Comparison of ENCODE assay signal across 33 cellular contexts in genomic region chr1:194174528-194174927, GRCh38.
"Had no signal": no experiment of that assay in that cellular context is flagged by ENCODE, and none has a peak within 500 bp of the region (broad histone marks: within the 10 kb centered on the region; RNA-seq: fewer than 3 reads in every experiment).

No MANE protein-coding gene starts in this region.

- H3K27ac ChIP-seq: VCaP had no signal

- H3K4me3 Mint-ChIP-seq: activated CD4-positive, alpha-beta memory T cell treated with anti-CD3 and anti-CD28 coated beads, Interleukin-2, amount 10 ng/mL, durations not matched to agents 7 days and 5 days; activated CD8-positive, alpha-beta memory T cell treated with anti-CD3 and anti-CD28 coated beads, Interleukin-2, amount 10 ng/mL, durations not matched to agents 7 days and 5 days; activated naive CD8-positive, alpha-beta T cell treated with anti-CD3 and anti-CD28 coated beads for 36 hours; brain had no signal

- H3K27ac Mint-ChIP-seq: activated CD4-positive, alpha-beta memory T cell treated with anti-CD3 and anti-CD28 coated beads, Interleukin-2, amount 10 ng/mL, durations not matched to agents 7 days and 5 days; activated CD8-positive, alpha-beta memory T cell treated with anti-CD3 and anti-CD28 coated beads, Interleukin-2, amount 10 ng/mL, durations not matched to agents 7 days and 5 days; activated naive CD8-positive, alpha-beta T cell treated with anti-CD3 and anti-CD28 coated beads for 36 hours; brain had no signal

- H3K9me3 Mint-ChIP-seq: activated naive CD8-positive, alpha-beta T cell treated with anti-CD3 and anti-CD28 coated beads for 36 hours had no signal

- H3K4me1 Mint-ChIP-seq: activated CD4-positive, alpha-beta memory T cell treated with anti-CD3 and anti-CD28 coated beads, Interleukin-2, amount 10 ng/mL, durations not matched to agents 7 days and 5 days; activated CD8-positive, alpha-beta memory T cell treated with anti-CD3 and anti-CD28 coated beads, Interleukin-2, amount 10 ng/mL, durations not matched to agents 7 days and 5 days; activated naive CD8-positive, alpha-beta T cell treated with anti-CD3 and anti-CD28 coated beads for 36 hours; brain had no signal

- FAIRE-seq: bronchial epithelial cell had no signal

- H3K27me3 Mint-ChIP-seq: activated CD4-positive, alpha-beta memory T cell treated with anti-CD3 and anti-CD28 coated beads, Interleukin-2, amount 10 ng/mL, durations not matched to agents 7 days and 5 days; activated CD8-positive, alpha-beta memory T cell treated with anti-CD3 and anti-CD28 coated beads, Interleukin-2, amount 10 ng/mL, durations not matched to agents 7 days and 5 days; activated naive CD8-positive, alpha-beta T cell treated with anti-CD3 and anti-CD28 coated beads for 36 hours had no signal

- DNase-seq: activated CD4-positive, alpha-beta memory T cell treated with anti-CD3 and anti-CD28 coated beads, Interleukin-2, amount 10 ng/mL, durations not matched to agents 7 days and 5 days; activated CD4-positive, alpha-beta T cell treated with anti-CD3 and anti-CD28 coated beads for 1 hour; activated CD4-positive, alpha-beta T cell treated with anti-CD3 and anti-CD28 coated beads for 48 hours; activated CD4-positive, CD25-positive, alpha-beta regulatory T cell; activated CD8-positive, alpha-beta memory T cell treated with anti-CD3 and anti-CD28 coated beads for 24 hours; activated CD8-positive, alpha-beta memory T cell treated with anti-CD3 and anti-CD28 coated beads, Interleukin-2, amount 10 ng/mL, durations not matched to agents 7 days and 5 days; activated CD8-positive, alpha-beta memory T cell treated with anti-CD3 and anti-CD28 coated beads, Interleukin-2, amount 50 U/mL, for 48 hours; activated effector memory CD4-positive, alpha-beta T cell treated with anti-CD3 and anti-CD28 coated beads, Interleukin-2, amount 50 U/mL, for 16 hours; activated naive CD4-positive, alpha-beta T cell; activated naive CD4-positive, alpha-beta T cell treated with anti-CD3 and anti-CD28 coated beads, Interleukin-2, amount 50 U/mL, for 16 hours; activated naive CD8-positive, alpha-beta T cell treated with anti-CD3 and anti-CD28 coated beads for 36 hours; activated T-cell treated with anti-CD3 and anti-CD28 coated beads, Interleukin-2, amount 50 U/mL, for 48 hours; caudate nucleus; cerebellar nuclear complex; Kasumi-1; MG63; NCI-H1048; NCI-H1105 treated with DMSO at 0.1 percent for 48 hours; NCI-H1436; NCI-H1694 treated with DMSO at 0.1 percent for 48 hours; NCI-H2029; NCI-H510A; NCI-H526; NCI-H748 treated with DMSO at 0.1 percent for 48 hours; NK-92 treated with Interleukin-12 subunit alpha and Interleukin-12 subunit beta, amount 100 ng/mL, for 24 hours; Right ventricle myocardium superior; SW 1271; T-helper 1 cell; T-helper 2 cell; T-helper 9 cell had no signal

- H3K36me3 ChIP-seq: MG63 had no signal

- ATAC-seq: activated CD8-positive, alpha-beta memory T cell treated with anti-CD3 and anti-CD28 coated beads, Interleukin-2, amount 10 ng/mL, durations not matched to agents 7 days and 5 days had no signal

- H3K4me3 ChIP-seq: MG63 had no signal

- H3K9me3 ChIP-seq: MG63 had no signal

- H3K27me3 ChIP-seq: MG63 had no signal

- H3K36me3 Mint-ChIP-seq: activated CD8-positive, alpha-beta memory T cell treated with anti-CD3 and anti-CD28 coated beads, Interleukin-2, amount 10 ng/mL, durations not matched to agents 7 days and 5 days; activated naive CD8-positive, alpha-beta T cell treated with anti-CD3 and anti-CD28 coated beads for 36 hours; brain had no signal
